Comparison of ENCODE assay signal across 8 cellular contexts in the genomic region with DNA sequence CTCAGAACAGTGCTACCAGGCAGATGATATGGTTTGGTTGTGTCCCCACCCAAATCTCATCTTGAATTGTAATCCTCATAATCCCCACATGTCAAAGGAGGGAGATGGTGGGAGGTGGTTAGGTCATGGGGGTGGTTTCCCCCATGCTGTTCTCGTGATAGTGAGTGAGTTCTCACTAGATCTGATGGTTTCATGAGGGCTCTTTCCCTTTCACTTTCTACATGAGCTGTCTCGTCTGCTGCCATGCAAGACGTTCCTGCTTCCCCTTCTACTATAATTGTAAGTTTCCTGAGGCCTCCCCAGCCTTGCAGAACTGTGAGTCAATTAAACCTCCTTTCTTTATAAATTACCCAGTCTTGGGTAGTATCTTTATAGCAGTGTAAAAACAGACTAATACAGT. TPM values are rescaled to one million over a fixed set of nuclear protein-coding genes. Genes with fewer than 3 reads are reported as not detected.
A peak's percentile ranks its signal among the peaks of the same experiment; 100 is the strongest.
DNase-seq lines count a peak whose midpoint lies in the region; ATAC-seq and TF ChIP-seq lines count a peak whose summit lies in the region.
"Not testable (repeated sequence)": the region's sequence is repeated elsewhere in the genome, so short reads cannot be mapped to it uniquely, and the experiment has no call there.

No MANE protein-coding gene starts in this region.

- H3K9me3 Mint-ChIP-seq in activated naive CD4-positive, alpha-beta T cell treated with anti-CD3 and anti-CD28 coated beads for 36 hours, result not testable (repeated sequence)

- H3K4me1 Mint-ChIP-seq in T-helper 17 cell, result peaks cover 12% of the 10 kb centered on the region
- H3K4me1 Mint-ChIP-seq in activated naive CD4-positive, alpha-beta T cell treated with anti-CD3 and anti-CD28 coated beads for 36 hours (ENCODE audit: low read depth), result peaks cover 17% of the 10 kb centered on the region

- not testable (repeated sequence) for H3K27me3 Mint-ChIP-seq in T-helper 17 cell; activated naive CD4-positive, alpha-beta T cell treated with anti-CD3 and anti-CD28 coated beads for 36 hours (ENCODE audit: low read depth)

- H3K4me3 Mint-ChIP-seq in T-helper 17 cell, result peak overlapping the region; percentile 55
- H3K4me3 Mint-ChIP-seq in activated naive CD4-positive, alpha-beta T cell treated with anti-CD3 and anti-CD28 coated beads for 36 hours, result not testable (repeated sequence)

- DNase-seq in GM12865 (ENCODE audit: low read depth), result peak; percentile 60
- not testable (repeated sequence) for DNase-seq in T-helper 17 cell
- peak; percentile 41 for DNase-seq in activated naive CD4-positive, alpha-beta T cell treated with anti-CD3 and anti-CD28 coated beads for 36 hours
- DNase-seq in stimulated activated CD4-positive, alpha-beta T cell treated with anti-CD3 and anti-CD28 coated beads, Interleukin-2, amount 100 ng/mL, for 24 hours, result peak; percentile 3 to 19

- H3K27ac Mint-ChIP-seq in T-helper 17 cell, result peak overlapping the region; percentile 39
- not testable (repeated sequence) for H3K27ac Mint-ChIP-seq in activated naive CD4-positive, alpha-beta T cell treated with anti-CD3 and anti-CD28 coated beads for 36 hours

- CTCF ChIA-PET in activated naive CD4-positive, alpha-beta T cell treated with anti-CD3 and anti-CD28 coated beads for 36 hours (lab: Charles Lee), result not testable (repeated sequence)

- H3K36me3 Mint-ChIP-seq in T-helper 17 cell (ENCODE audit: low read depth); activated naive CD4-positive, alpha-beta T cell treated with anti-CD3 and anti-CD28 coated beads for 36 hours (ENCODE audit: low read depth): not testable (repeated sequence)

- peak; percentile 81 for ATAC-seq in GM19328 (IDR thresholded peaks at IDR 0.05; ENCODE audit: unreplicated experiment)
- ATAC-seq in GM21737 (IDR thresholded peaks at IDR 0.05; ENCODE audit: unreplicated experiment), result peak; percentile 88
- peak; percentile 81 for ATAC-seq in HG03060 (IDR thresholded peaks at IDR 0.05; ENCODE audit: low read depth, unreplicated experiment)
- peak; percentile 81 for ATAC-seq in HG03565 (IDR thresholded peaks at IDR 0.05; ENCODE audit: unreplicated experiment)
- ATAC-seq in T-helper 17 cell, result peak; percentile 75

- not testable (repeated sequence) for H3K4me3 ChIP-seq in GM12865 (ENCODE audit: low read depth, low read length)

- not testable (repeated sequence) for TF ChIP-seq CTCF in GM12865 (IDR thresholded peaks at IDR 0.05; ENCODE audit: insufficient read depth, low read depth, low read length, missing control alignments)

- not testable (repeated sequence) for H3K9me3 ChIP-seq in T-helper 17 cell (ENCODE audit: control insufficient read depth, low read length, poor library complexity, severe bottlenecking)

- intact Hi-C loops in activated naive CD4-positive, alpha-beta T cell treated with anti-CD3 and anti-CD28 coated beads for 36 hours (cut with micrococcal nuclease), result loop anchor here (1.0 kb wide), 1 partner anchor 43 kb away; the partner anchor contains the start of gene UBE2E3

RNA-seq across cellular contexts. Expression of gene UBE2E3, which starts 42.9 kb away (rescaled TPM):
- 10 to 100 TPM; 24.1 to 38.2 TPM for total RNA-seq in T-helper 17 cell
- total RNA-seq in activated naive CD4-positive, alpha-beta T cell treated with anti-CD3 and anti-CD28 coated beads for 36 hours, result 10 to 100 TPM; 25.8 to 29.5 TPM
